Comparison of ENCODE assay signal across 9 cellular contexts in the genomic region with DNA sequence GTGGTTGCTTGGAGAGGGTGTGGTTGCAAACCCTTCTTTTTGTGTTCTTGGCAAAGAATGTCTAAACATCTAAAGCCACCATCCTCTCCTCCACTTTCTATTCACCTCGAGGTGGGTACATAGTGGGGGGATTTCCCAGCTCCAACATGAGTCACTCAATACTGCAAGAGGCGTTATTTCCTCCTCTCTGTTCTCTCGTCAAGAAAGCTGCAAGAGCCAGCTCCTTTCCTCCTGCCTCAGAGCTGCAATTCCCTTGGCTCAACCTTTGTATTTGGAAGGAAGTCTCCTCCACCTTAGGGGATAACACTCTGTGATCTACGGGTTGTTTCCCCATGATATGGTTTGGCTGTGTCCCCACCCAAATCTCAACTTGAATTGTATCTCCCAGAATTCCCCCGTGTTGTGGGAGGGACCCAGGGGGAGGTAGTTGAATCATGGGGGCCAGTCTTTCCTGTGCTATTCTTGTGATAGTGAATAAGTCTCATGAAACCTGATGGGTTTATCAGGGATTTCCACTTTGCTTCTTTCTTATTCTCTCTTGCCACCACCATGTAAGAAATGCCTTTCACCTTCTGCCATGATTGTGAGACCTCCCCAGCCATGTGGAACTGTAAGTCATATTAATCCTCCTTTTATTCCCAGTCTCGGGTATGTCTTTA.
DNase-seq lines count a peak whose midpoint lies in the region; ATAC-seq, FAIRE-seq and TF ChIP-seq lines count a peak whose summit lies in the region.
"Had no signal": no experiment of that assay in that cellular context is flagged by ENCODE, and none has a peak within 500 bp of the region (broad histone marks: within the 10 kb centered on the region; RNA-seq: fewer than 3 reads in every experiment).

No MANE protein-coding gene starts in this region.

- H2AFZ ChIP-seq in GM23338 = no peak overlapping the region

- no peaks in the 10 kb centered on the region for H3K9me3 ChIP-seq in SJCRH30 (replicated peaks)
- H3K9me3 ChIP-seq: upper lobe of left lung had no signal

- H3K27ac Mint-ChIP-seq in GM23338 = no peak overlapping the region

- H3K9me2 ChIP-seq in GM23338 (ENCODE audit: insufficient read depth) = no peaks in the 10 kb centered on the region

- H3K27me3 Mint-ChIP-seq in GM23338 (ENCODE audit: insufficient read depth, low read depth, poor library complexity) = peaks cover 2% of the 10 kb centered on the region

- DNase-seq in GM12891 (ENCODE audit: insufficient read length, low spot score) (no peak), glomerular endothelial cell (ENCODE audit: extremely low read depth, low read depth, low spot score) (peak; percentile 9), GM23338 (ENCODE audit: low spot score) (no peak), middle frontal gyrus (ENCODE audit: extremely low spot score, low spot score) (no peak), NCI-H2029 (lab: John Stamatoyannopoulos, UW) (no peak), SJCRH30 (no peak)
- DNase-seq in activated CD4-positive, alpha-beta T cell treated with anti-CD3 and anti-CD28 coated beads for 4 hours = peak; percentile 48 to 50

- H4K20me1 ChIP-seq in GM23338 (replicated peaks; ENCODE audit: insufficient read depth) = no peaks in the 10 kb centered on the region

- H3K27me3 ChIP-seq in GM23338 (ENCODE audit: insufficient read depth) (no peaks in the 10 kb centered on the region), SJCRH30 (no peaks in the 10 kb centered on the region)
- H3K27me3 ChIP-seq: upper lobe of left lung had no signal

- peak; percentile 87 for FAIRE-seq in GM12891 (lab: Jason Lieb, UNC)

- H3K79me2 ChIP-seq in GM23338 (replicated peaks; ENCODE audit: insufficient read depth) = no peaks in the 10 kb centered on the region

- H3K4me2 ChIP-seq in GM23338 = no peak overlapping the region

- no peak for TF ChIP-seq POLR2A in GM12891 (IDR thresholded peaks at IDR 0.05; ENCODE audit: low read depth, low read length)

- H3K36me3 ChIP-seq in GM23338 (ENCODE audit: insufficient read depth) = no peaks in the 10 kb centered on the region
- H3K36me3 ChIP-seq in SJCRH30 = no peaks in the 10 kb centered on the region
- H3K36me3 ChIP-seq: upper lobe of left lung had no signal

- ATAC-seq in HG02623 (IDR thresholded peaks at IDR 0.05; ENCODE audit: unreplicated experiment) = peak; percentile 92
- no peak for ATAC-seq in GM23338

- H3K36me3 Mint-ChIP-seq in GM23338 (ENCODE audit: low read depth) = no peaks in the 10 kb centered on the region

- no peak for TF ChIP-seq CTCF in GM23338 (conservative IDR thresholded peaks at IDR 0.05; ENCODE audit: low read depth in 2 of 2)

- H3K4me1 ChIP-seq in GM23338 (ENCODE audit: insufficient read depth) (no peaks in the 10 kb centered on the region), SJCRH30 (no peaks in the 10 kb centered on the region)

- H3K4me3 Mint-ChIP-seq in GM23338 = no peak overlapping the region

- peaks cover 2% of the 10 kb centered on the region; the same call in 2 of the 3 replicates for H3K4me1 Mint-ChIP-seq in GM23338

- H3K4me3 ChIP-seq in GM23338 (no peak overlapping the region), SJCRH30 (no peak overlapping the region)
- H3K4me3 ChIP-seq: upper lobe of left lung had no signal

- H3K27ac ChIP-seq in GM23338 (ENCODE audit: low read depth) = no peak overlapping the region
- H3K27ac ChIP-seq in SJCRH30 = no peak overlapping the region

- no peaks in the 10 kb centered on the region for H3K9me3 Mint-ChIP-seq in GM23338

- H3F3A ChIP-seq in GM23338 (replicated peaks; ENCODE audit: low read depth) = no peaks in the 10 kb centered on the region

TF ChIP-seq in GM12891, 5 proteins besides CTCF, POLR2A, EP300 and RAD21:
- no peak for TF ChIP-seq SPI1 (IDR thresholded peaks at IDR 0.05; ENCODE audit: low read depth, low read length)
- no peak for TF ChIP-seq POU2F2 (IDR thresholded peaks at IDR 0.05; ENCODE audit: low read depth, low read length)
- no peak for TF ChIP-seq PAX5 (IDR thresholded peaks at IDR 0.05; ENCODE audit: insufficient read depth, low read length, severe bottlenecking)
- no peak for TF ChIP-seq POLR2AphosphoS5 (IDR thresholded peaks at IDR 0.05; ENCODE audit: low read depth, low read length)
- no peak for TF ChIP-seq TAF1 (IDR thresholded peaks at IDR 0.05; ENCODE audit: low read depth, low read length)

TF ChIP-seq in GM23338, 12 proteins besides CTCF, POLR2A, EP300 and RAD21 (continues in another document):
- TF ChIP-seq EZH2 (IDR thresholded peaks at IDR 0.05; ENCODE audit: low read depth, unreplicated experiment) (no peak), STAT1 (IDR thresholded peaks at IDR 0.05; ENCODE audit: unreplicated experiment) (no peak), EZH2phosphoT487 (IDR thresholded peaks at IDR 0.05; ENCODE audit: unreplicated experiment) (no peak), POLR2AphosphoS5 (IDR thresholded peaks at IDR 0.05; ENCODE audit: low read depth) (no peak), ZNF114 (CRISPR knock-in tag; IDR thresholded peaks at IDR 0.05) (no peak), CREB1 (CRISPR knock-in tag; IDR thresholded peaks at IDR 0.05; ENCODE audit: low read depth) (no peak), JUNB (IDR thresholded peaks at IDR 0.05; ENCODE audit: unreplicated experiment) (no peak), NANOG (IDR thresholded peaks at IDR 0.05; ENCODE audit: borderline replicate concordance) (no peak), ZNF331 (CRISPR knock-in tag; IDR thresholded peaks at IDR 0.05; ENCODE audit: low read depth) (no peak)
- TF ChIP-seq, protein P1, sequence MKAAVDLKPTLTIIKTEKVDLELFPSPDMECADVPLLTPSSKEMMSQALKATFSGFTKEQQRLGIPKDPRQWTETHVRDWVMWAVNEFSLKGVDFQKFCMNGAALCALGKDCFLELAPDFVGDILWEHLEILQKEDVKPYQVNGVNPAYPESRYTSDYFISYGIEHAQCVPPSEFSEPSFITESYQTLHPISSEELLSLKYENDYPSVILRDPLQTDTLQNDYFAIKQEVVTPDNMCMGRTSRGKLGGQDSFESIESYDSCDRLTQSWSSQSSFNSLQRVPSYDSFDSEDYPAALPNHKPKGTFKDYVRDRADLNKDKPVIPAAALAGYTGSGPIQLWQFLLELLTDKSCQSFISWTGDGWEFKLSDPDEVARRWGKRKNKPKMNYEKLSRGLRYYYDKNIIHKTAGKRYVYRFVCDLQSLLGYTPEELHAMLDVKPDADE (IDR thresholded peaks at IDR 0.05) = no peak
- TF ChIP-seq, protein P2, sequence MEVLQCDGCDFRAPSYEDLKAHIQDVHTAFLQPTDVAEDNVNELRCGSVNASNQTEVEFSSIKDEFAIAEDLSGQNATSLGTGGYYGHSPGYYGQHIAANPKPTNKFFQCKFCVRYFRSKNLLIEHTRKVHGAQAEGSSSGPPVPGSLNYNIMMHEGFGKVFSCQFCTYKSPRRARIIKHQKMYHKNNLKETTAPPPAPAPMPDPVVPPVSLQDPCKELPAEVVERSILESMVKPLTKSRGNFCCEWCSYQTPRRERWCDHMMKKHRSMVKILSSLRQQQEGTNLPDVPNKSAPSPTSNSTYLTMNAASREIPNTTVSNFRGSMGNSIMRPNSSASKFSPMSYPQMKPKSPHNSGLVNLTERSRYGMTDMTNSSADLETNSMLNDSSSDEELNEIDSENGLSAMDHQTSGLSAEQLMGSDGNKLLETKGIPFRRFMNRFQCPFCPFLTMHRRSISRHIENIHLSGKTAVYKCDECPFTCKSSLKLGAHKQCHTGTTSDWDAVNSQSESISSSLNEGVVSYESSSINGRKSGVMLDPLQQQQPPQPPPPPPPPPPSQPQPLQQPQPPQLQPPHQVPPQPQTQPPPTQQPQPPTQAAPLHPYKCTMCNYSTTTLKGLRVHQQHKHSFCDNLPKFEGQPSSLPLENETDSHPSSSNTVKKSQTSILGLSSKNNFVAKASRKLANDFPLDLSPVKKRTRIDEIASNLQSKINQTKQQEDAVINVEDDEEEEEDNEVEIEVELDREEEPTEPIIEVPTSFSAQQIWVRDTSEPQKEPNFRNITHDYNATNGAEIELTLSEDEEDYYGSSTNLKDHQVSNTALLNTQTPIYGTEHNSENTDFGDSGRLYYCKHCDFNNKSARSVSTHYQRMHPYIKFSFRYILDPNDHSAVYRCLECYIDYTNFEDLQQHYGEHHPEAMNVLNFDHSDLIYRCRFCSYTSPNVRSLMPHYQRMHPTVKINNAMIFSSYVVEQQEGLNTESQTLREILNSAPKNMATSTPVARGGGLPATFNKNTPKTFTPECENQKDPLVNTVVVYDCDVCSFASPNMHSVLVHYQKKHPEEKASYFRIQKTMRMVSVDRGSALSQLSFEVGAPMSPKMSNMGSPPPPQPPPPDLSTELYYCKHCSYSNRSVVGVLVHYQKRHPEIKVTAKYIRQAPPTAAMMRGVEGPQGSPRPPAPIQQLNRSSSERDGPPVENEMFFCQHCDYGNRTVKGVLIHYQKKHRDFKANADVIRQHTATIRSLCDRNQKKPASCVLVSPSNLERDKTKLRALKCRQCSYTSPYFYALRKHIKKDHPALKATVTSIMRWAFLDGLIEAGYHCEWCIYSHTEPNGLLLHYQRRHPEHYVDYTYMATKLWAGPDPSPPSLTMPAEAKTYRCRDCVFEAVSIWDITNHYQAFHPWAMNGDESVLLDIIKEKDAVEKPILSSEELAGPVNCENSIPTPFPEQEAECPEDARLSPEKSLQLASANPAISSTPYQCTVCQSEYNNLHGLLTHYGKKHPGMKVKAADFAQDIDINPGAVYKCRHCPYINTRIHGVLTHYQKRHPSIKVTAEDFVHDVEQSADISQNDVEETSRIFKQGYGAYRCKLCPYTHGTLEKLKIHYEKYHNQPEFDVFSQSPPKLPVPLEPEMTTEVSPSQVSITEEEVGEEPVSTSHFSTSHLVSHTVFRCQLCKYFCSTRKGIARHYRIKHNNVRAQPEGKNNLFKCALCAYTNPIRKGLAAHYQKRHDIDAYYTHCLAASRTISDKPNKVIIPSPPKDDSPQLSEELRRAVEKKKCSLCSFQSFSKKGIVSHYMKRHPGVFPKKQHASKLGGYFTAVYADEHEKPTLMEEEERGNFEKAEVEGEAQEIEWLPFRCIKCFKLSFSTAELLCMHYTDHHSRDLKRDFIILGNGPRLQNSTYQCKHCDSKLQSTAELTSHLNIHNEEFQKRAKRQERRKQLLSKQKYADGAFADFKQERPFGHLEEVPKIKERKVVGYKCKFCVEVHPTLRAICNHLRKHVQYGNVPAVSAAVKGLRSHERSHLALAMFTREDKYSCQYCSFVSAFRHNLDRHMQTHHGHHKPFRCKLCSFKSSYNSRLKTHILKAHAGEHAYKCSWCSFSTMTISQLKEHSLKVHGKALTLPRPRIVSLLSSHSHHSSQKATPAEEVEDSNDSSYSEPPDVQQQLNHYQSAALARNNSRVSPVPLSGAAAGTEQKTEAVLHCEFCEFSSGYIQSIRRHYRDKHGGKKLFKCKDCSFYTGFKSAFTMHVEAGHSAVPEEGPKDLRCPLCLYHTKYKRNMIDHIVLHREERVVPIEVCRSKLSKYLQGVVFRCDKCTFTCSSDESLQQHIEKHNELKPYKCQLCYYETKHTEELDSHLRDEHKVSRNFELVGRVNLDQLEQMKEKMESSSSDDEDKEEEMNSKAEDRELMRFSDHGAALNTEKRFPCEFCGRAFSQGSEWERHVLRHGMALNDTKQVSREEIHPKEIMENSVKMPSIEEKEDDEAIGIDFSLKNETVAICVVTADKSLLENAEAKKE (CRISPR knock-in tag; IDR thresholded peaks at IDR 0.05) = no peak

Comparison
In these comparisons a context has a peak if more than half of its experiments do, and no peak if none do; other contexts are left out.
1. DNase-seq: peak in activated CD4-positive, alpha-beta T cell treated with anti-CD3 and anti-CD28 coated beads for 4 hours (2 of 2) and glomerular endothelial cell (single experiment); none in GM12891 (single experiment), GM23338 (single experiment), middle frontal gyrus (single experiment), NCI-H2029 (single experiment) and SJCRH30 (0 of 2).